8 cellular contexts compared by ENCODE assay signal in genomic region chr16:84619103-84619460, GRCh38. TPM values are rescaled to one million over a fixed set of nuclear protein-coding genes. Genes with fewer than 3 reads are reported as not detected.
DNase-seq lines count a peak whose midpoint lies in the region; ATAC-seq, FAIRE-seq and TF ChIP-seq lines count a peak whose summit lies in the region.

No MANE protein-coding gene starts in this region.

- no peak overlapping the region for H2AFZ ChIP-seq in astrocyte (ENCODE audit: low read depth, low read length)

- H3K27me3 ChIP-seq in left ventricle myocardium inferior (ENCODE audit: low read depth): peaks cover 13% of the 10 kb centered on the region
- no peaks in the 10 kb centered on the region for H3K27me3 ChIP-seq in astrocyte (ENCODE audit: insufficient read depth, low read length)
- H3K27me3 ChIP-seq in muscle layer of duodenum (ENCODE audit: low read depth, low read length): no peaks in the 10 kb centered on the region
- H3K27me3 ChIP-seq in vagina: no peaks in the 10 kb centered on the region

- peak overlapping the region; percentile 69 for H3K4me3 Mint-ChIP-seq in astrocyte (ENCODE audit: unreplicated experiment)

- peaks cover 9% of the 10 kb centered on the region for H3K36me3 Mint-ChIP-seq in astrocyte (ENCODE audit: low read depth, unreplicated experiment)

- intact Hi-C loops in left ventricle myocardium inferior (cut with micrococcal nuclease): no loop called here
- intact Hi-C loops in left cardiac atrium (cut with DNase I): no loop called here
- intact Hi-C loops in vagina (cut with DNase I): no loop called here

- H3K4me1 Mint-ChIP-seq in astrocyte (ENCODE audit: low read depth, unreplicated experiment): peaks cover 36% of the 10 kb centered on the region

- H3K27me3 Mint-ChIP-seq in astrocyte (ENCODE audit: low read depth, unreplicated experiment): no peaks in the 10 kb centered on the region

- ATAC-seq in left cardiac atrium (no peak), GM18867 (IDR thresholded peaks at IDR 0.05; ENCODE audit: unreplicated experiment) (no peak)

- no peak overlapping the region for H3K4me3 ChIP-seq in left ventricle myocardium inferior
- H3K4me3 ChIP-seq in astrocyte (ENCODE audit: insufficient read depth, low read depth, low read length): no peak overlapping the region
- peak overlapping the region in 1 of 2 donors; percentile 13 for H3K4me3 ChIP-seq in muscle layer of duodenum (ENCODE audit: low read depth in 1 of 2, low read length in 2 of 2)
- no peak overlapping the region for H3K4me3 ChIP-seq in vagina

- H3K9ac ChIP-seq in astrocyte (ENCODE audit: low read length): peak overlapping the region; percentile 3

- H3K4me1 ChIP-seq in left ventricle myocardium inferior: peaks cover 32% of the 10 kb centered on the region
- peaks cover 32% of the 10 kb centered on the region for H3K4me1 ChIP-seq in astrocyte (ENCODE audit: insufficient read depth, low read length)
- H3K4me1 ChIP-seq in muscle layer of duodenum (ENCODE audit: control insufficient read depth in 1 of 2, insufficient read depth in 2 of 2, low read length in 2 of 2): peaks cover 5 to 39% of the 10 kb centered on the region in 2 donors
- H3K4me1 ChIP-seq in vagina: peaks cover 30% of the 10 kb centered on the region

- DNase-seq in left ventricle myocardium inferior (no peak), left cardiac atrium (no peak), astrocyte (ENCODE audit: low read depth) (no peak), vagina (ENCODE audit: extremely low spot score in 2 of 2) (no peak), HuH-7.5 (ENCODE audit: low spot score) (no peak), AG08396 (ENCODE audit: low spot score) (no peak)

- no peak for TF ChIP-seq POLR2A in vagina (IDR thresholded peaks at IDR 0.05)

- H3K9me3 Mint-ChIP-seq in astrocyte (ENCODE audit: unreplicated experiment): no peaks in the 10 kb centered on the region

- peak overlapping the region; percentile 81 for H3K4me2 ChIP-seq in astrocyte (ENCODE audit: low read length)

- H3K36me3 ChIP-seq in left ventricle myocardium inferior (no peaks in the 10 kb centered on the region), astrocyte (ENCODE audit: insufficient read depth, low read length) (peaks cover 6% of the 10 kb centered on the region), muscle layer of duodenum (ENCODE audit: control insufficient read depth in 1 of 2, insufficient read depth in 2 of 2, low read length in 2 of 2) (no peaks in the 10 kb centered on the region), vagina (no peaks in the 10 kb centered on the region)

- no peak for FAIRE-seq in astrocyte (lab: Jason Lieb, UNC)

- TF ChIP-seq CTCF in left ventricle myocardium inferior (IDR thresholded peaks at IDR 0.05; ENCODE audit: borderline replicate concordance) (no peak), astrocyte (IDR thresholded peaks at IDR 0.05; ENCODE audit: insufficient read depth, low read depth, low read length) (no peak), vagina (IDR thresholded peaks at IDR 0.05) (no peak)

- peaks cover 37% of the 10 kb centered on the region for H3K79me2 ChIP-seq in astrocyte (ENCODE audit: insufficient read depth, low read length)

- H4K20me1 ChIP-seq in astrocyte (ENCODE audit: insufficient read depth, low read length): peaks cover 36% of the 10 kb centered on the region

- H3K27ac ChIP-seq in left ventricle myocardium inferior (replicated peaks) (peak overlapping the region; percentile 16), astrocyte (ENCODE audit: low read depth, low read length) (peak overlapping the region; percentile 60), muscle layer of duodenum (ENCODE audit: low read length) (peak overlapping the region; percentile 19), vagina (peak overlapping the region; percentile 54)

- H3K27ac Mint-ChIP-seq in astrocyte (ENCODE audit: unreplicated experiment): peak overlapping the region; percentile 95

- no peaks in the 10 kb centered on the region for H3K9me3 ChIP-seq in left ventricle myocardium inferior (replicated peaks)
- H3K9me3 ChIP-seq in astrocyte (ENCODE audit: insufficient read depth, low read depth, low read length): no peaks in the 10 kb centered on the region
- H3K9me3 ChIP-seq in muscle layer of duodenum (ENCODE audit: control insufficient read depth in 1 of 2, low read length in 2 of 2): no peaks in the 10 kb centered on the region
- no peaks in the 10 kb centered on the region for H3K9me3 ChIP-seq in vagina

RNA-seq across cellular contexts. Expression of gene COTL1, which starts 1.2 kb away (rescaled TPM):
- total RNA-seq in left ventricle myocardium inferior (13.3 TPM), left cardiac atrium (10 to 100 TPM; 37.3 to 43.9 TPM), astrocyte (300 and 359 TPM in 2 replicates), vagina (67.8 TPM)

RNA-seq across cellular contexts. Expression of gene KLHL36, which starts 29.2 kb away (rescaled TPM):
- 84.4 TPM for total RNA-seq in left ventricle myocardium inferior
- 10 to 100 TPM; 35.8 to 47.0 TPM for total RNA-seq in left cardiac atrium
- 46.3 and 49.0 TPM in 2 replicates for total RNA-seq in astrocyte
- 39.3 TPM for total RNA-seq in vagina
